8 cellular contexts compared by ENCODE assay signal in the genomic region with DNA sequence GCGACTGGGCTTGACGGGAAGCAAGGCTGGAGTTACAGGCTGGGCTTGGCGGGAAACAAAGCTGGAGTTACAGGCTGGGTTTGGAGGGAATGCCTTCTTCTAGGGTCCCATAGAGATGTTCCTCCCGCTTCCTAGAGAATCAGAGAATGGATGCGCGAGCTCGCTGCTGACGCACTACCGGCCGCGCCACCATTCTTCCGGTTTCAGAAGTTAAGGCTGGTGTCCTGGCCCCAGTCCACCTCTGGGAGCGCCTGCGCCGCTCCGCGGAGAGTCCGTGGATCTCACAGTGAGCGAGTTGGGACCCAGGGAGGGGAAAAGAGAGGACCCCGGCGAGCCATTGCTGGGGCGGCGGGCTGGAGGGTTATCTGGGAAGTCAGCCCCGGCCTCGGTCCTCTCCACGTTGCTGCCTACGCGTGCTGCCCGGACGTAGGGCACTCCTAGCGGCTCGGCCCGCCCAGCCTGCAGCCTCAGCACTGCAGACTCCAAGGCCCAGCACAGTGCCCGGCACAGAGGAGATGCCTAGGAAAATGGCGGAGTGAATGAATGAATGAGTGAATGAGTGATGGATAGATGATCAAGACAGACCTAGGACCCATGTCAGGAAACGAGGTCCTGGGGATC. TPM values are rescaled to one million over a fixed set of nuclear protein-coding genes. Genes with fewer than 3 reads are reported as not detected.
DNase-seq lines count a peak whose midpoint lies in the region; ATAC-seq and TF ChIP-seq lines count a peak whose summit lies in the region.

ZNF502 (plus strand) TSS at position 206 of the 621 bp plus-strand sequence. CDS start 7,602 bp downstream, outside the sequence.

- peak within 1 kb of the TSS; percentile 80 for H3K4me3 ChIP-seq in HFF-Myc (replicated peaks; ENCODE audit: low read depth, low read length)
- H3K4me3 ChIP-seq in adipocyte (ENCODE audit: low read length) = peak within 1 kb of the TSS; percentile 90
- peak within 1 kb of the TSS; percentile 59 for H3K4me3 ChIP-seq in ovary
- H3K4me3 ChIP-seq in testis = peak within 1 kb of the TSS; percentile 73 to 81

- intact Hi-C loops in Right ventricle myocardium inferior (cut with DNase I) = loop anchor here (2.0 to 5.0 kb wide), 2 partner anchors 16 to 150 kb away; partner anchors contain the start of genes TMEM42 and ZNF501
- intact Hi-C loops in ovary (cut with DNase I) = no loop called here
- intact Hi-C loops in testis (cut with DNase I; ENCODE audit: low total_unique reads) = no loop called here

- TF ChIP-seq EP300 in ovary (IDR thresholded peaks at IDR 0.05) = no peak

- peak; percentile 98 for ATAC-seq in SK-N-SH treated with all-trans-retinoic acid at 6 μM for 48 hours
- ATAC-seq in Right ventricle myocardium inferior = peak; percentile 98
- ATAC-seq in HG03432 (IDR thresholded peaks at IDR 0.05; ENCODE audit: unreplicated experiment) = no peak

- H3K27me3 ChIP-seq in adipocyte (replicated peaks; ENCODE audit: control insufficient read depth, insufficient read depth, low read length) (no peaks in the 10 kb centered on the region), ovary (no peaks in the 10 kb centered on the region), testis (no peaks in the 10 kb centered on the region)

- TF ChIP-seq CTCF in HFF-Myc (IDR thresholded peaks at IDR 0.05; ENCODE audit: low read depth, low read length, missing control alignments) = peak; percentile 27
- TF ChIP-seq CTCF in ovary (IDR thresholded peaks at IDR 0.05) = peak; percentile 16 to 55 (median 18)
- peak; percentile 15 to 49 (median 26) for TF ChIP-seq CTCF in testis (IDR thresholded peaks at IDR 0.05)

- 1 to 3% (median 1%) methylated on average over 31 to 36 of the region's 36 CpGs for WGBS in ovary, 3 donors
- 1 to 3% methylated on average over 14 to 36 of the region's 36 CpGs for WGBS in testis, 2 donors

- DNase-seq in A172 (ENCODE audit: low spot score) (peak; percentile 14), HFF-Myc (ENCODE audit: extremely low read depth, low read depth) (peak; percentile 67), adipocyte (ENCODE audit: low read depth) (peak; percentile 90), Right ventricle myocardium inferior (ENCODE audit: missing footprints) (peak; percentile 92), ovary (peak; percentile 83 to 93 (median 86)), testis (peak; percentile 97)

- H3K4me1 ChIP-seq in adipocyte (ENCODE audit: control insufficient read depth, insufficient read depth, low read length) (peaks cover 7% of the 10 kb centered on the region), ovary (ENCODE audit: insufficient read depth) (peaks cover 5% of the 10 kb centered on the region), testis (no peaks in the 10 kb centered on the region)

- H3K27ac ChIP-seq in ovary = peak within 1 kb of the TSS in 1 of 2 donors; percentile 49
- peak within 1 kb of the TSS in 1 of 2 donors; percentile 54 for H3K27ac ChIP-seq in testis

- H3K9ac ChIP-seq in adipocyte (ENCODE audit: low read length) = peak within 1 kb of the TSS; percentile 89

- H3K9me3 ChIP-seq in adipocyte (ENCODE audit: control insufficient read depth, low read length) = peaks cover 51% of the 10 kb centered on the region
- H3K9me3 ChIP-seq in ovary = peaks cover 0 to 17% of the 10 kb centered on the region in 2 donors
- H3K9me3 ChIP-seq in testis = no peaks in the 10 kb centered on the region

- TF ChIP-seq POLR2A in ovary (IDR thresholded peaks at IDR 0.05) (peak; percentile 37), testis (IDR thresholded peaks at IDR 0.05) (no peak)

- H3K36me3 ChIP-seq in adipocyte (ENCODE audit: control insufficient read depth, insufficient read depth, low read length, severe bottlenecking) (peaks cover 11% of the 10 kb centered on the region), ovary (no peaks in the 10 kb centered on the region), testis (ENCODE audit: low read depth, missing control alignments) (no peaks in the 10 kb centered on the region)

TF ChIP-seq in SK-N-SH treated with all-trans-retinoic acid at 6 μM for 48 hours, 23 proteins besides CTCF, POLR2A, EP300 and RAD21 (continues in another document):
- TF ChIP-seq ZNF8 (CRISPR knock-in tag; IDR thresholded peaks at IDR 0.05) (no peak), GLIS3 (CRISPR knock-in tag; IDR thresholded peaks at IDR 0.05) (no peak), CSDC2 (CRISPR knock-in tag; IDR thresholded peaks at IDR 0.05) (no peak), ISL1 (CRISPR knock-in tag; IDR thresholded peaks at IDR 0.05) (no peak), TCF4 (CRISPR knock-in tag; IDR thresholded peaks at IDR 0.05; ENCODE audit: borderline replicate concordance) (no peak), SNAI2 (CRISPR knock-in tag; IDR thresholded peaks at IDR 0.05) (peak; percentile 27; the same call in 1 of the 2 replicates), ZFP3 (CRISPR knock-in tag; IDR thresholded peaks at IDR 0.05) (peak; percentile 47; the same call in 1 of the 2 replicates), TSHZ2 (CRISPR knock-in tag; IDR thresholded peaks at IDR 0.05) (peak; percentile 25; the same call in 1 of the 2 replicates), POU6F1 (CRISPR knock-in tag; IDR thresholded peaks at IDR 0.05; ENCODE audit: borderline replicate concordance, low read depth) (no peak), TOX (CRISPR knock-in tag; IDR thresholded peaks at IDR 0.05; ENCODE audit: borderline replicate concordance) (no peak), ZC3H10 (CRISPR knock-in tag; IDR thresholded peaks at IDR 0.05) (no peak), OSR1 (CRISPR knock-in tag; IDR thresholded peaks at IDR 0.05) (no peak), ZNF70 (CRISPR knock-in tag; IDR thresholded peaks at IDR 0.05) (no peak; the same call in 1 of the 2 replicates), ZFP30 (CRISPR knock-in tag; IDR thresholded peaks at IDR 0.05) (no peak), BACH2 (CRISPR knock-in tag; IDR thresholded peaks at IDR 0.05; ENCODE audit: borderline replicate concordance) (no peak), RARB (CRISPR knock-in tag; IDR thresholded peaks at IDR 0.05) (no peak), PPARA (CRISPR knock-in tag; IDR thresholded peaks at IDR 0.05; ENCODE audit: borderline replicate concordance) (no peak), ESRRG (CRISPR knock-in tag; IDR thresholded peaks at IDR 0.05) (no peak)
- TF ChIP-seq, protein P1, sequence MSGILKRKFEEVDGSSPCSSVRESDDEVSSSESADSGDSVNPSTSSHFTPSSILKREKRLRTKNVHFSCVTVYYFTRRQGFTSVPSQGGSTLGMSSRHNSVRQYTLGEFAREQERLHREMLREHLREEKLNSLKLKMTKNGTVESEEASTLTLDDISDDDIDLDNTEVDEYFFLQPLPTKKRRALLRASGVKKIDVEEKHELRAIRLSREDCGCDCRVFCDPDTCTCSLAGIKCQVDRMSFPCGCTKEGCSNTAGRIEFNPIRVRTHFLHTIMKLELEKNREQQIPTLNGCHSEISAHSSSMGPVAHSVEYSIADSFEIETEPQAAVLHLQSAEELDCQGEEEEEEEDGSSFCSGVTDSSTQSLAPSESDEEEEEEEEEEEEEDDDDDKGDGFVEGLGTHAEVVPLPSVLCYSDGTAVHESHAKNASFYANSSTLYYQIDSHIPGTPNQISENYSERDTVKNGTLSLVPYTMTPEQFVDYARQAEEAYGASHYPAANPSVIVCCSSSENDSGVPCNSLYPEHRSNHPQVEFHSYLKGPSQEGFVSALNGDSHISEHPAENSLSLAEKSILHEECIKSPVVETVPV (CRISPR knock-in tag; IDR thresholded peaks at IDR 0.05) = no peak

RNA-seq across cellular contexts. Expression of gene ZNF502, which starts in this region (rescaled TPM):
- total RNA-seq in A172 (2014; rRNA removed; shearing (Covaris generic)) = 0.69 and 0.93 TPM in 2 replicates
- total RNA-seq in Right ventricle myocardium inferior = 2.4 TPM
- total RNA-seq in ovary = 10 to 100 TPM in 2 of 7 donors, 1 to 10 TPM in 5; 6.1 to 11.2 (median 8.3) TPM
- 1 to 10 TPM; 4.1 to 5.5 TPM for polyA plus RNA-seq in ovary
- total RNA-seq in testis = 10 to 100 TPM; 10.8 to 13.3 TPM
- 9.0 TPM for polyA plus RNA-seq in testis (ENCODE audit: insufficient read depth, low read depth, low replicate concordance)

Comparison
In these comparisons a context has a peak if more than half of its experiments do, and no peak if none do; other contexts are left out.
1. Peak in DNase-seq in A172; RNA of the gene not detected or under 1 TPM.
2. DNase-seq: peak in every context shown above with its lines; median percentile 97 in testis; 92 in Right ventricle myocardium inferior; 90 in adipocyte; 86 in ovary; 67 in HFF-Myc; 14 in A172.